ENCODE assay signal across 16 cellular contexts in the genomic region with DNA sequence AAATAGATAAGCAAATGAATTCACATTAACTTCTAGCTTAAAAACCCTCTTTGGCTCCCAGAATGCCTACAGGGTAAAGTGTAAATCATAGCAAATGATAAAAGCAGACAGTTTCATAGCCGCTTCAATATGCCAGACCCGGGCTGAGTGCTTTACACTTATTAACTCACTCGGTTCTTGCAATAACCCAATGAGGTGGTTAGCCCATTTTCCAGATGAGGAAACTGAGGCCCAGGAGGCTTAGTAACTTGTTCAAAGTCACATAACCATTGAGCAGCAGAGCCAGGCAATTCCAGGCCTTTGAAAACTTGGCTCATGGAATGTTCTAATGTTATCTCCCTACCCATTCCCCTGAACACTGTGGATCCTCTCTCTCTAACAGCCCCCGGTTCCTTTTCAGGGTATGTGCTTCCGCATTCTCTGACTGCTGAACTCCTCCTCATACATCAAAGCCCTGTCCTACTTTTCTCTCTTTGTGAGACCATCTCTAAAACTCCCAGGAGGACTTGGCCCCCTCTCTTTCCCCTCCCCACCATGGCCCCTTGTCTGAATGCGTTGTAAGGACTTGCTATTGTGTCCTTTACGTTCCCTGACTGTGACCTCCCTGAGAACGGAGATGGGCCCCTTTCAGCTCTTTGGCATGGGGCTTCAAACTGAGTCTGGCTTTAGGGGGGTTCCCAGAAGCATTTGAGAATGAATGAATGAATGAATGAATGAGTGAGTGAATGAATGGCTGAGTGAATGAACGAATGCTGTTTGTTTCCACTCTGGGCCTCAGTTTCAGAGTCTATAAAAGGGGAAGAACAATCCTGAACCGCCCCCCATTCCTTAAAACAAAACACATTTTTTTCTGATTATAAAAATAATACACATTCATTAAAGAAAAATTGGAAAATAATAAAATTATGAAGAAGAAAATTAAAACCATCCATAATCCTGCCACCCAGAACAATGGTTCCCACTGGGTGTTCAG. TPM values are rescaled to one million over a fixed set of nuclear protein-coding genes. Genes with fewer than 3 reads are reported as not detected.
"Had no signal": no experiment of that assay in that cellular context is flagged by ENCODE, and none has a peak within 500 bp of the region (broad histone marks: within the 10 kb centered on the region; RNA-seq: fewer than 3 reads in every experiment).

No MANE protein-coding gene starts in this region.

- H3K36me3 ChIP-seq: cardiac muscle cell, neural progenitor cell, prostate gland, WERI-Rb-1 had no signal

- H3K9me3 Mint-ChIP-seq: activated CD4-positive, alpha-beta memory T cell treated with anti-CD3 and anti-CD28 coated beads for 36 hours; activated T-cell treated with anti-CD3 and anti-CD28 coated beads, Interleukin-2, amount 50 U/mL, for 72 hours; effector memory CD8-positive, alpha-beta T cell; memory B cell; neural progenitor cell had no signal

- H3K9me3 ChIP-seq: prostate gland had no signal

- H3K4me3 ChIP-seq: cardiac muscle cell, neural progenitor cell, prostate gland, skin epidermis had no signal

- H3K27ac Mint-ChIP-seq: activated CD4-positive, alpha-beta memory T cell treated with anti-CD3 and anti-CD28 coated beads for 36 hours; neural progenitor cell had no signal

- H3K27ac ChIP-seq: cardiac muscle cell, neural progenitor cell, prostate gland, skin epidermis, WERI-Rb-1 had no signal

- H3K9ac ChIP-seq: neural progenitor cell had no signal

- H3K36me3 Mint-ChIP-seq: activated naive CD8-positive, alpha-beta T cell; memory B cell; neural progenitor cell had no signal

- H3K4me1 ChIP-seq: neural progenitor cell, prostate gland had no signal

- DNase-seq: activated CD4-positive, alpha-beta memory T cell treated with anti-CD3 and anti-CD28 coated beads for 36 hours; activated gamma-delta T cell; activated T-cell treated with anti-CD3 and anti-CD28 coated beads, Interleukin-2, amount 50 U/mL, for 72 hours; amygdala; effector memory CD8-positive, alpha-beta T cell; right cardiac atrium; WERI-Rb-1 had no signal

- ATAC-seq: activated T-cell treated with anti-CD3 and anti-CD28 coated beads, Interleukin-2, amount 50 U/mL, for 72 hours; effector memory CD8-positive, alpha-beta T cell; right cardiac atrium had no signal

- H3K27me3 Mint-ChIP-seq: activated CD4-positive, alpha-beta memory T cell treated with anti-CD3 and anti-CD28 coated beads for 36 hours; activated naive CD8-positive, alpha-beta T cell; effector memory CD8-positive, alpha-beta T cell; memory B cell had no signal

- H3K4me3 Mint-ChIP-seq: activated CD4-positive, alpha-beta memory T cell treated with anti-CD3 and anti-CD28 coated beads for 36 hours; activated naive CD8-positive, alpha-beta T cell; activated T-cell treated with anti-CD3 and anti-CD28 coated beads, Interleukin-2, amount 50 U/mL, for 72 hours; effector memory CD8-positive, alpha-beta T cell; memory B cell; neural progenitor cell had no signal

RNA-seq across cellular contexts. Expression of gene RUNX3, which starts 15.6 kb away (rescaled TPM):
- total RNA-seq: cardiac muscle cell, dermis microvascular lymphatic vessel endothelial cell, fibroblast of villous mesenchyme, osteocyte had no signal
- polyA plus RNA-seq: cardiac muscle cell had no signal
